15 cellular contexts compared by ENCODE assay signal in genomic region chr9:135016876-135017275, GRCh38.
DNase-seq lines count a peak whose midpoint lies in the region; ATAC-seq and TF ChIP-seq lines count a peak whose summit lies in the region.
"Had no signal": no experiment of that assay in that cellular context is flagged by ENCODE, and none has a peak within 500 bp of the region (broad histone marks: within the 10 kb centered on the region; RNA-seq: fewer than 3 reads in every experiment).

No MANE protein-coding gene starts in this region.

- no peaks in the 10 kb centered on the region; a peak in 1 of 22 replicates for H4K20me1 ChIP-seq in BLaER1 treated with 17β-estradiol and CSF1 and Interleukin-3, amounts not matched to agents 10 nM and 100 nM
- no peaks in the 10 kb centered on the region for H4K20me1 ChIP-seq in osteoblast (ENCODE audit: insufficient read depth, low read length)

- intact Hi-C loops in cardiac septum (cut with DNase I) = no loop called here
- intact Hi-C loops in heart right ventricle (cut with DNase I) = loop anchor here in 1 of 10 donors (10.0 kb wide), 1 partner anchor 82 kb away; no protein-coding TSS in a partner anchor
- intact Hi-C loops in sciatic nerve (cut with DNase I) = no loop called here

- 81 to 83% methylated on average over 10 of the region's 10 CpGs for WGBS in heart right ventricle, 2 donors

- peaks cover 0 to 38% (median 10%) of the 10 kb centered on the region in 7 donors for H3K27me3 ChIP-seq in heart right ventricle
- peaks cover 0 to 31% (median 0%) of the 10 kb centered on the region in 11 experiments; a peak in 4 of 22 replicates for H3K27me3 ChIP-seq in BLaER1 treated with 17β-estradiol and CSF1 and Interleukin-3, amounts not matched to agents 10 nM and 100 nM
- H3K27me3 ChIP-seq in SJCRH30 = no peaks in the 10 kb centered on the region
- H3K27me3 ChIP-seq in osteoblast (ENCODE audit: insufficient read depth, low read length) = peaks cover 6% of the 10 kb centered on the region

- no peaks in the 10 kb centered on the region for H3K9me3 ChIP-seq in heart right ventricle
- no peaks in the 10 kb centered on the region for H3K9me3 ChIP-seq in BLaER1 treated with 17β-estradiol and CSF1 and Interleukin-3, amounts not matched to agents 10 nM and 100 nM (replicated peaks in 1 of 11)
- H3K9me3 ChIP-seq in SJCRH30 (replicated peaks) = no peaks in the 10 kb centered on the region
- H3K9me3 ChIP-seq in osteoblast (ENCODE audit: low read depth, low read length) = no peaks in the 10 kb centered on the region
- H3K9me3 ChIP-seq: HAP-1 had no signal

- no peak overlapping the region for H2AFZ ChIP-seq in osteoblast (ENCODE audit: low read length)
- H2AFZ ChIP-seq: GM23338 had no signal

- H3K4me3 ChIP-seq in heart right ventricle (no peak overlapping the region), SJCRH30 (no peak overlapping the region), osteoblast (ENCODE audit: insufficient read depth, low read length) (no peak overlapping the region)
- no peak overlapping the region for H3K4me3 ChIP-seq in BLaER1 treated with 17β-estradiol and CSF1 and Interleukin-3, amounts not matched to agents 10 nM and 100 nM
- H3K4me3 ChIP-seq: GM23338, HAP-1 had no signal

- peak; percentile 36 for DNase-seq in cardiac septum (ENCODE audit: low spot score)
- DNase-seq in heart right ventricle = no peak
- DNase-seq in SJCRH30 = no peak
- peak; percentile 30 for DNase-seq in osteoblast (ENCODE audit: insufficient read length, low spot score, missing footprints)
- no peak for DNase-seq in NCI-H2171 (lab: John Stamatoyannopoulos, UW)
- no peak for DNase-seq in sciatic nerve (ENCODE audit: low spot score)
- DNase-seq in DMS79 (lab: John Stamatoyannopoulos, UW) = no peak
- DNase-seq: CD4-positive, alpha-beta T cell; CD8-positive, alpha-beta memory T cell; DMS 273 treated with DMSO at 0.1 percent for 48 hours; GF-D8; HFFc6 had no signal

- H3K36me3 ChIP-seq in heart right ventricle = no peaks in the 10 kb centered on the region
- no peaks in the 10 kb centered on the region for H3K36me3 ChIP-seq in BLaER1 treated with 17β-estradiol and CSF1 and Interleukin-3, amounts not matched to agents 10 nM and 100 nM
- no peaks in the 10 kb centered on the region for H3K36me3 ChIP-seq in SJCRH30
- H3K36me3 ChIP-seq in osteoblast (ENCODE audit: insufficient read depth, low read length) = no peaks in the 10 kb centered on the region
- H3K36me3 ChIP-seq: HAP-1 had no signal

- no peak overlapping the region for H3K27ac ChIP-seq in heart right ventricle
- no peak overlapping the region for H3K27ac ChIP-seq in BLaER1 treated with 17β-estradiol and CSF1 and Interleukin-3, amounts not matched to agents 10 nM and 100 nM
- peak overlapping the region; percentile 66 for H3K27ac ChIP-seq in SJCRH30
- no peak overlapping the region for H3K27ac ChIP-seq in osteoblast (ENCODE audit: low read depth, low read length)

- H3K79me2 ChIP-seq in osteoblast (ENCODE audit: insufficient read depth, low read length) = no peaks in the 10 kb centered on the region

- ATAC-seq in heart right ventricle (no peak), sciatic nerve (no peak)
- ATAC-seq: GM23338 had no signal

- H3K4me1 ChIP-seq in heart right ventricle (peaks cover 0 to 11% (median 0%) of the 10 kb centered on the region in 9 donors), SJCRH30 (peaks cover 33% of the 10 kb centered on the region), osteoblast (ENCODE audit: insufficient read depth, low read length) (no peaks in the 10 kb centered on the region)
- H3K4me1 ChIP-seq in BLaER1 treated with 17β-estradiol and CSF1 and Interleukin-3, amounts not matched to agents 10 nM and 100 nM = peaks cover 37 to 74% (median 70%) of the 10 kb centered on the region in 10 experiments
- H3K4me1 ChIP-seq: HAP-1 had no signal

- H3K9ac ChIP-seq in BLaER1 treated with 17β-estradiol and CSF1 and Interleukin-3, amounts not matched to agents 10 nM and 100 nM = no peak overlapping the region

- TF ChIP-seq CTCF in heart right ventricle (IDR thresholded peaks at IDR 0.05) = no peak
- no peak for TF ChIP-seq CTCF in osteoblast (IDR thresholded peaks at IDR 0.05; ENCODE audit: extremely low read depth, low read depth, low read length)

- H3K4me2 ChIP-seq in BLaER1 treated with 17β-estradiol and CSF1 and Interleukin-3, amounts not matched to agents 10 nM and 100 nM = peak overlapping the region in 9 of 11 experiments; percentile 24 to 90 (median 82); a peak in 15 of 22 replicates
- no peak overlapping the region for H3K4me2 ChIP-seq in osteoblast (ENCODE audit: insufficient read depth, low read length)
- H3K4me2 ChIP-seq: GM23338 had no signal

Comparison
In these comparisons a context has a peak if more than half of its experiments do, and no peak if none do; other contexts are left out.
1. DNase-seq: peak in cardiac septum (single experiment) and osteoblast (single experiment); none in heart right ventricle (0 of 2), SJCRH30 (0 of 2), NCI-H2171 (single experiment), sciatic nerve (single experiment) and DMS79 (single experiment).